8 cellular contexts compared by ENCODE assay signal in the genomic region with DNA sequence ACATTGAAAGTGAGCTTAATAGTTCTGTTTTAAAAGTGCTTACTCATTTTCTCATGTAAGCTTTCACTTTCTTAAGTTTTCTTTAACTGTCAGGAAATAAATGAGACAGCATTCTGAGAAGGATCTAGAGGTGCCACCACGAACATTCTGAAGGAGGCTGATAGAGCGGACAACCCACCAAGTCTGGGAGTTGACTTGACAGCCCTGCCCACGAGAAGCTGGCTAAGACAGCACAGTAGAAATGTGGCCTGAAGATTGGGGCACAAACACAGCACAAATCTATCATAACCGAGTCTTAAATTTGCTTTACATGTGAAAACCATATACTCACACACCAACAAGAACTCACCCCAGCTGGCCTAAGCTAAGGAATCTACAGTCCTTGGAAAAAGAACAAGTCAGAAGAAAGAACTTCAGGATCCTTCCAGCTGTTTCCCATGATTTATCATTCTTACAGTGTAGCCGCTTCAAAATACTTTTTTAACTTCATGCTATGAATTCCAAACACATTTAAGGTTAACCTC.
DNase-seq lines count a peak whose midpoint lies in the region; ATAC-seq and TF ChIP-seq lines count a peak whose summit lies in the region.

No MANE protein-coding gene starts in this region.

- no peak overlapping the region for H3K9ac ChIP-seq in BLaER1 treated with 17β-estradiol and CSF1 and Interleukin-3, amounts not matched to agents 10 nM and 100 nM
- peak overlapping the region in 1 of 2 donors; percentile 81 for H3K9ac ChIP-seq in liver (ENCODE audit: low read depth in 1 of 2, low read length in 2 of 2)

- peaks cover 0 to 27% (median 12%) of the 10 kb centered on the region in 11 experiments; a peak in 16 of 22 replicates for H3K9me3 ChIP-seq in BLaER1 treated with 17β-estradiol and CSF1 and Interleukin-3, amounts not matched to agents 10 nM and 100 nM (replicated peaks in 1 of 11)
- H3K9me3 ChIP-seq in liver (ENCODE audit: control insufficient read depth in 4 of 4, low read length in 3 of 4): no peaks in the 10 kb centered on the region
- H3K9me3 ChIP-seq in SJCRH30 (replicated peaks): no peaks in the 10 kb centered on the region; the same call in 1 of the 2 replicates
- H3K9me3 ChIP-seq in right atrium auricular region: no peaks in the 10 kb centered on the region

- no peaks in the 10 kb centered on the region for H3K36me3 ChIP-seq in BLaER1 treated with 17β-estradiol and CSF1 and Interleukin-3, amounts not matched to agents 10 nM and 100 nM
- H3K36me3 ChIP-seq in liver (ENCODE audit: control insufficient read depth in 4 of 4, insufficient read depth in 3 of 4, low read depth in 1 of 4, low read length in 3 of 4) (no peaks in the 10 kb centered on the region), SJCRH30 (no peaks in the 10 kb centered on the region), right atrium auricular region (no peaks in the 10 kb centered on the region)

- peak overlapping the region in 6 of 11 experiments; percentile 12 to 60 (median 30); a peak in 11 of 22 replicates for H3K4me2 ChIP-seq in BLaER1 treated with 17β-estradiol and CSF1 and Interleukin-3, amounts not matched to agents 10 nM and 100 nM

- H3K4me3 Mint-ChIP-seq in T-helper 1 cell treated with Interleukin-12 subunit alpha and Interleukin-12 subunit beta and Interleukin-4 antibody, amounts not matched to agents 30 μg/mL and 1 μg/mL, for 36 hours: peak overlapping the region; percentile 2
- H3K4me3 Mint-ChIP-seq in Calu3 (ENCODE audit: low read depth, unreplicated experiment): no peak overlapping the region

- H3K36me3 Mint-ChIP-seq in T-helper 1 cell treated with Interleukin-12 subunit alpha and Interleukin-12 subunit beta and Interleukin-4 antibody, amounts not matched to agents 30 μg/mL and 1 μg/mL, for 36 hours (ENCODE audit: low read depth): peaks cover 5% of the 10 kb centered on the region
- H3K36me3 Mint-ChIP-seq in Calu3 (ENCODE audit: insufficient read depth, unreplicated experiment): no peaks in the 10 kb centered on the region

- peak; percentile 67 for ATAC-seq in GM18868 (IDR thresholded peaks at IDR 0.05; ENCODE audit: unreplicated experiment)

- TF ChIP-seq CTCF in liver (IDR thresholded peaks at IDR 0.05; ENCODE audit: low read depth, low read length, missing input control) (no peak), Calu3 (IDR thresholded peaks at IDR 0.05; ENCODE audit: unreplicated experiment) (no peak), right atrium auricular region (IDR thresholded peaks at IDR 0.05) (no peak)

- 74% methylated on average over 5 of the region's 5 CpGs for WGBS in liver

- H3K27ac ChIP-seq in BLaER1 treated with 17β-estradiol and CSF1 and Interleukin-3, amounts not matched to agents 10 nM and 100 nM: peak overlapping the region in 4 of 11 experiments; percentile 43 to 46 (median 45); a peak in 9 of 22 replicates
- H3K27ac ChIP-seq in liver (ENCODE audit: low read depth in 1 of 2, low read length in 2 of 2): peak overlapping the region; percentile 81 to 89
- H3K27ac ChIP-seq in SJCRH30: no peak overlapping the region
- no peak overlapping the region for H3K27ac ChIP-seq in right atrium auricular region

- TF ChIP-seq RAD21 in liver (IDR thresholded peaks at IDR 0.05): no peak

- H3K9me3 Mint-ChIP-seq in T-helper 1 cell treated with Interleukin-12 subunit alpha and Interleukin-12 subunit beta and Interleukin-4 antibody, amounts not matched to agents 30 μg/mL and 1 μg/mL, for 36 hours: peaks cover 3% of the 10 kb centered on the region
- no peaks in the 10 kb centered on the region for H3K9me3 Mint-ChIP-seq in Calu3 (ENCODE audit: low read depth, unreplicated experiment)

- no TSS peak for BruUV-seq in Calu3 (replicated peaks; lab: Mats Ljungman, UMichigan)

- no peak overlapping the region for H3K4me3 ChIP-seq in BLaER1 treated with 17β-estradiol and CSF1 and Interleukin-3, amounts not matched to agents 10 nM and 100 nM
- H3K4me3 ChIP-seq in liver (ENCODE audit: low read depth in 1 of 3, low read length in 3 of 3) (no peak overlapping the region), SJCRH30 (no peak overlapping the region), right atrium auricular region (no peak overlapping the region)

- H3K27me3 Mint-ChIP-seq in T-helper 1 cell treated with Interleukin-12 subunit alpha and Interleukin-12 subunit beta and Interleukin-4 antibody, amounts not matched to agents 30 μg/mL and 1 μg/mL, for 36 hours (ENCODE audit: low read depth): peaks cover 7% of the 10 kb centered on the region
- no peaks in the 10 kb centered on the region for H3K27me3 Mint-ChIP-seq in Calu3 (ENCODE audit: unreplicated experiment)

- intact Hi-C loops in Calu3 (cut with micrococcal nuclease; ENCODE audit: unreplicated experiment): loop anchor here (5.0 kb wide), 1 partner anchor 144 kb away; a partner anchor contains a TSS

- H3K4me1 Mint-ChIP-seq in T-helper 1 cell treated with Interleukin-12 subunit alpha and Interleukin-12 subunit beta and Interleukin-4 antibody, amounts not matched to agents 30 μg/mL and 1 μg/mL, for 36 hours (ENCODE audit: low read depth): peaks cover 30% of the 10 kb centered on the region
- H3K4me1 Mint-ChIP-seq in Calu3 (ENCODE audit: low read depth, unreplicated experiment): peaks cover 7% of the 10 kb centered on the region

- DNase-seq in SJCRH30: no peak
- DNase-seq in Calu3: no peak
- no peak for DNase-seq in right atrium auricular region (ENCODE audit: low spot score)
- no peak for DNase-seq in glomerular visceral epithelial cell (ENCODE audit: extremely low spot score)

- H4K20me1 ChIP-seq in BLaER1 treated with 17β-estradiol and CSF1 and Interleukin-3, amounts not matched to agents 10 nM and 100 nM: no peaks in the 10 kb centered on the region

- H3K27ac Mint-ChIP-seq in T-helper 1 cell treated with Interleukin-12 subunit alpha and Interleukin-12 subunit beta and Interleukin-4 antibody, amounts not matched to agents 30 μg/mL and 1 μg/mL, for 36 hours: peak overlapping the region; percentile 21
- no peak overlapping the region for H3K27ac Mint-ChIP-seq in Calu3 (ENCODE audit: unreplicated experiment)

- peaks cover 0 to 16% (median 4%) of the 10 kb centered on the region in 10 experiments; a peak in 10 of 20 replicates for H3K4me1 ChIP-seq in BLaER1 treated with 17β-estradiol and CSF1 and Interleukin-3, amounts not matched to agents 10 nM and 100 nM
- H3K4me1 ChIP-seq in liver (ENCODE audit: control insufficient read depth in 4 of 4, insufficient read depth in 4 of 4, low read length in 3 of 4) (peaks cover 0 to 14% (median 10%) of the 10 kb centered on the region in 4 donors), SJCRH30 (peaks cover 10% of the 10 kb centered on the region), right atrium auricular region (no peaks in the 10 kb centered on the region)

- H3K27me3 ChIP-seq in BLaER1 treated with 17β-estradiol and CSF1 and Interleukin-3, amounts not matched to agents 10 nM and 100 nM: no peaks in the 10 kb centered on the region
- H3K27me3 ChIP-seq in liver (ENCODE audit: control insufficient read depth in 4 of 4, insufficient read depth in 4 of 4, low read length in 3 of 4) (no peaks in the 10 kb centered on the region), SJCRH30 (no peaks in the 10 kb centered on the region), right atrium auricular region (no peaks in the 10 kb centered on the region)

- CTCF ChIA-PET in Calu3 (lab: Charles Lee): no interaction called here

TF ChIP-seq in liver, 16 proteins besides CTCF, POLR2A, EP300 and RAD21:
- TF ChIP-seq HNF4G (IDR thresholded peaks at IDR 0.05) (no peak), YY1 (IDR thresholded peaks at IDR 0.05) (no peak), EGR1 (IDR thresholded peaks at IDR 0.05; ENCODE audit: low read depth in 2 of 2) (no peak), RXRA (IDR thresholded peaks at IDR 0.05) (no peak)
TF ChIP-seq in liver: peak in this region for 0.

Comparison
In these comparisons a context has a peak if more than half of its experiments do, and no peak if none do; other contexts are left out.
1. H3K27ac ChIP-seq: peak in liver (2 of 2); none in SJCRH30 (single experiment) and right atrium auricular region (0 of 2).